Comparison of ENCODE assay signal across 1 cellular context in genomic region chr1:31580513-31580870, GRCh38.
TF ChIP-seq lines count a peak whose summit lies in the region.

No MANE protein-coding gene starts in this region.

TF ChIP-seq in H1, 55 proteins besides CTCF, POLR2A, EP300 and RAD21:
- no peak for TF ChIP-seq JUND (IDR thresholded peaks at IDR 0.05; ENCODE audit: low read length)
- TF ChIP-seq SIN3A (conservative IDR thresholded peaks at IDR 0.05 in 1 of 2, IDR thresholded peaks at IDR 0.05 in 1 of 2; ENCODE audit: low read depth in 1 of 2, low read length in 2 of 2), result no peak
- no peak for TF ChIP-seq RNF2 (IDR thresholded peaks at IDR 0.05; ENCODE audit: borderline replicate concordance, low read depth, low read length, missing control alignments, poor library complexity, severe bottlenecking)
- no peak for TF ChIP-seq POLR2AphosphoS5 (IDR thresholded peaks at IDR 0.05; ENCODE audit: low read depth, low read length)
- TF ChIP-seq TBP (IDR thresholded peaks at IDR 0.05; ENCODE audit: low read depth, low read length), result no peak
- no peak for TF ChIP-seq BACH1 (IDR thresholded peaks at IDR 0.05; ENCODE audit: low read length)
- no peak for TF ChIP-seq GTF2F1 (IDR thresholded peaks at IDR 0.05; ENCODE audit: borderline replicate concordance, low read depth, low read length)
- TF ChIP-seq CTBP2 (IDR thresholded peaks at IDR 0.05; ENCODE audit: borderline replicate concordance, insufficient read depth, insufficient read length, low read length), result no peak
- TF ChIP-seq EZH2 (IDR thresholded peaks at IDR 0.05; ENCODE audit: low read depth, low read length, severe bottlenecking), result no peak
- no peak for TF ChIP-seq HDAC2 (IDR thresholded peaks at IDR 0.05; ENCODE audit: borderline replicate concordance in 1 of 2, low read depth in 2 of 2, low read length in 2 of 2)
- TF ChIP-seq KDM1A (IDR thresholded peaks at IDR 0.05; ENCODE audit: borderline replicate concordance, low read length), result no peak
- no peak for TF ChIP-seq E2F6 (IDR thresholded peaks at IDR 0.05)
- TF ChIP-seq ATF2 (IDR thresholded peaks at IDR 0.05; ENCODE audit: low read length), result no peak
- no peak for TF ChIP-seq CBX8 (IDR thresholded peaks at IDR 0.05; ENCODE audit: borderline replicate concordance, low read depth, low read length)
